Comparison of ENCODE assay signal across 24 cellular contexts in the genomic region with DNA sequence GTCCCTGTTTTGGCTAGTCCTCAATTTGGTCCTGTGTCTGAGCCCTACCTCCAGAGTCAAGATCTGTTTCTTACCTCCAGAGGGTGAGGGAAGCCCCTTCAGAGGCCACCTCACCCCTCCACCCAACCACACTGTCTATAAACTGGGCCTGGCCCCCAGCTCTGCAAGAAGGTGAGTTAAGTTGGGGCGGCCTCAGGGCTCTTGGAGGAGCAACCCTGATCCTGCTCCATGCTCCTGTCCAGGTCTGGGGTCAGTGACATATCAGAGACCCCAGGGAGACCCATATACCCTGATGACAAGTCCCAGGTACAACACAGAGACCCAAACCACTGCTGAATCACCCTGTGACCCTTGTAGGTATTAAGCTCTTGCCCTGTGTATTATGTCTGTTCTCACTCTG.
"Had no signal": no experiment of that assay in that cellular context is flagged by ENCODE, and none has a peak within 500 bp of the region (broad histone marks: within the 10 kb centered on the region; RNA-seq: fewer than 3 reads in every experiment).

No MANE protein-coding gene starts in this region.

- H3K4me3 ChIP-seq: esophagus muscularis mucosa, heart right ventricle, left ventricle myocardium inferior, lung, mucosa of descending colon, smooth muscle cell, stomach, tibial nerve had no signal

- H3K36me3 Mint-ChIP-seq: activated CD8-positive, alpha-beta memory T cell treated with anti-CD3 and anti-CD28 coated beads, Interleukin-2, amount 10 ng/mL, durations not matched to agents 7 days and 5 days; activated naive CD8-positive, alpha-beta T cell; natural killer cell treated with Interleukin-12 subunit alpha and Interleukin-12 subunit beta and Interleukin-15 and Interleukin-18, amount 100 ng/mL, for 72 hours; stimulated activated naive B cell treated with anti-CD40 and anti-IgM and Interleukin-4, amounts not matched to agents 10 μg/mL and 1 μg/mL and 100 μg/mL, for 72 hours had no signal

- H3K9me3 Mint-ChIP-seq: natural killer cell treated with Interleukin-12 subunit alpha and Interleukin-12 subunit beta and Interleukin-15 and Interleukin-18, amount 100 ng/mL, for 72 hours had no signal

- H3K9me3 ChIP-seq: esophagus muscularis mucosa, heart right ventricle, left ventricle myocardium inferior, mucosa of descending colon, stomach, tibial nerve had no signal

- H3K27ac Mint-ChIP-seq: activated CD4-positive, alpha-beta T cell treated with anti-CD3 and anti-CD28 coated beads for 36 hours; activated CD8-positive, alpha-beta memory T cell treated with anti-CD3 and anti-CD28 coated beads, Interleukin-2, amount 10 ng/mL, durations not matched to agents 7 days and 5 days; activated CD8-positive, alpha-beta T cell treated with anti-CD3 and anti-CD28 coated beads, Interleukin-2, amount 10 ng/mL, durations not matched to agents 7 days and 5 days; activated naive CD8-positive, alpha-beta T cell; natural killer cell treated with Interleukin-12 subunit alpha and Interleukin-12 subunit beta and Interleukin-15 and Interleukin-18, amount 100 ng/mL, for 72 hours; progenitor cell of endocrine pancreas; stimulated activated naive B cell treated with anti-CD40 and anti-IgM and Interleukin-4, amounts not matched to agents 10 μg/mL and 1 μg/mL and 100 μg/mL, for 72 hours had no signal

- H3K27me3 Mint-ChIP-seq: activated CD8-positive, alpha-beta memory T cell treated with anti-CD3 and anti-CD28 coated beads, Interleukin-2, amount 10 ng/mL, durations not matched to agents 7 days and 5 days; activated naive CD8-positive, alpha-beta T cell had no signal

- ATAC-seq: activated CD4-positive, alpha-beta T cell treated with anti-CD3 and anti-CD28 coated beads for 36 hours; activated CD8-positive, alpha-beta memory T cell treated with anti-CD3 and anti-CD28 coated beads, Interleukin-2, amount 10 ng/mL, durations not matched to agents 7 days and 5 days; activated CD8-positive, alpha-beta T cell treated with anti-CD3 and anti-CD28 coated beads, Interleukin-2, amount 10 ng/mL, durations not matched to agents 7 days and 5 days; heart right ventricle; mucosa of descending colon; natural killer cell treated with Interleukin-12 subunit alpha and Interleukin-12 subunit beta and Interleukin-15 and Interleukin-18, amount 100 ng/mL, for 72 hours; sciatic nerve; stimulated activated naive B cell treated with anti-CD40 and anti-IgM and Interleukin-4, amounts not matched to agents 10 μg/mL and 1 μg/mL and 100 μg/mL, for 72 hours had no signal

- H3K36me3 ChIP-seq: esophagus muscularis mucosa, heart right ventricle, left ventricle myocardium inferior, stomach, tibial nerve had no signal

- H3K4me1 ChIP-seq: esophagus muscularis mucosa, stomach, tibial nerve had no signal

- H3K27ac ChIP-seq: esophagus muscularis mucosa, heart right ventricle, left ventricle myocardium inferior, stomach, tibial nerve had no signal

- H3K4me3 Mint-ChIP-seq: activated CD4-positive, alpha-beta T cell treated with anti-CD3 and anti-CD28 coated beads for 36 hours; activated CD8-positive, alpha-beta memory T cell treated with anti-CD3 and anti-CD28 coated beads, Interleukin-2, amount 10 ng/mL, durations not matched to agents 7 days and 5 days; activated CD8-positive, alpha-beta T cell treated with anti-CD3 and anti-CD28 coated beads, Interleukin-2, amount 10 ng/mL, durations not matched to agents 7 days and 5 days; activated naive CD8-positive, alpha-beta T cell; natural killer cell treated with Interleukin-12 subunit alpha and Interleukin-12 subunit beta and Interleukin-15 and Interleukin-18, amount 100 ng/mL, for 72 hours; stimulated activated naive B cell treated with anti-CD40 and anti-IgM and Interleukin-4, amounts not matched to agents 10 μg/mL and 1 μg/mL and 100 μg/mL, for 72 hours had no signal

- DNase-seq: activated CD4-positive, alpha-beta T cell treated with anti-CD3 and anti-CD28 coated beads for 36 hours; activated CD8-positive, alpha-beta memory T cell treated with anti-CD3 and anti-CD28 coated beads, Interleukin-2, amount 10 ng/mL, durations not matched to agents 7 days and 5 days; activated CD8-positive, alpha-beta T cell treated with anti-CD3 and anti-CD28 coated beads, Interleukin-2, amount 10 ng/mL, durations not matched to agents 7 days and 5 days; activated effector memory CD4-positive, alpha-beta T cell treated with Interleukin-2 at 50 U/mL for 16 hours; activated naive CD4-positive, alpha-beta T cell treated with Interleukin-2 at 50 U/mL for 16 hours; anterior cingulate cortex; foreskin melanocyte; heart right ventricle; left ventricle myocardium inferior; mesendoderm; mucosa of descending colon; stimulated activated CD4-positive, alpha-beta T cell treated with anti-CD3 and anti-CD28 coated beads, Interleukin-1b, Interleukin-23, amount 100 ng/mL, for 48 hours; stimulated activated CD4-positive, alpha-beta T cell treated with anti-CD3 and anti-CD28 coated beads, Interleukin-4, amount 100 ng/mL, for 4 hours; stimulated activated naive B cell treated with anti-CD40 and anti-IgM and Interleukin-4, amounts not matched to agents 10 μg/mL and 1 μg/mL and 100 μg/mL, for 72 hours; stomach; T-helper 2 cell had no signal
